9 cellular contexts compared by ENCODE assay signal in genomic region chr14:105249175-105250007, GRCh38. TPM values are rescaled to one million over a fixed set of nuclear protein-coding genes. Genes with fewer than 3 reads are reported as not detected.
DNase-seq lines count a peak whose midpoint lies in the region; ATAC-seq and TF ChIP-seq lines count a peak whose summit lies in the region.
"Had no signal": no experiment of that assay in that cellular context is flagged by ENCODE, and none has a peak within 500 bp of the region (broad histone marks: within the 10 kb centered on the region; RNA-seq: fewer than 3 reads in every experiment).

No MANE protein-coding gene starts in this region.

- H3K27ac Mint-ChIP-seq in T-cell, result peak overlapping the region; percentile 44 to 55

- peaks cover 26 to 42% (median 38%) of the 10 kb centered on the region in 3 donors for H3K4me1 Mint-ChIP-seq in T-cell

- peak; percentile 38 for DNase-seq in GM03348 (ENCODE audit: low spot score)
- DNase-seq in T-cell, result peak in 1 of 34 experiments; percentile 4
- DNase-seq in fibroblast of mammary gland (ENCODE audit: low read depth), result no peak
- peak; percentile 85 for DNase-seq in posterior vena cava (ENCODE audit: low spot score)
- no peak for DNase-seq in AML-193 (lab: John Stamatoyannopoulos, UW)
- DNase-seq in NCI-H2029 treated with DMSO at 0.1 percent for 48 hours (lab: John Stamatoyannopoulos, UW), result no peak
- DNase-seq in GM13976 (ENCODE audit: low spot score), result no peak
- no peak for DNase-seq in DMS 273 (lab: John Stamatoyannopoulos, UW; ENCODE audit: unreplicated experiment)

- no peaks in the 10 kb centered on the region for H3K9me3 Mint-ChIP-seq in T-cell

- H3K4me3 Mint-ChIP-seq in T-cell, result peak overlapping the region; percentile 64 to 79 (median 68)

- POLR2A ChIA-PET in T-cell (lab: Charles Lee), result interaction anchor here in 1 of 2 donors (0.6 kb wide), 1 partner anchor 152 kb away, joined by 3 read pairs; no protein-coding TSS in a partner anchor

- H3K27me3 Mint-ChIP-seq in T-cell, result no peaks in the 10 kb centered on the region

- intact Hi-C loops in posterior vena cava (cut with DNase I), result loop anchor here in 1 of 2 donors (5.0 kb wide), 1 partner anchor 47 kb away; no protein-coding TSS in a partner anchor

- in situ Hi-C loops in GM13976 (cut with MboI; ENCODE audit: low sequenced_read_pairs, unreplicated experiment), result no loop called here

- ATAC-seq in T-cell (replicated peaks in 1 of 4), result no peak
- ATAC-seq: Panc1 had no signal

- peaks cover 16% of the 10 kb centered on the region for H3K36me3 Mint-ChIP-seq in T-cell

- H3K4me3 ChIP-seq in fibroblast of mammary gland (ENCODE audit: control insufficient read depth, low read depth, low read length), result peak overlapping the region; percentile 47

- TF ChIP-seq CTCF in fibroblast of mammary gland (conservative IDR thresholded peaks at IDR 0.05; ENCODE audit: control insufficient read depth, insufficient read depth, low read depth, low read length) (no peak), GM13976 (IDR thresholded peaks at IDR 0.05; ENCODE audit: borderline replicate concordance, control extremely low read depth, extremely low read depth, insufficient read depth, missing control alignments) (no peak)

- CTCF ChIA-PET in T-cell (lab: Charles Lee), result interaction anchor here in 1 of 2 donors (1.3 to 2.0 kb wide), 2 partner anchors 47 to 103 kb away, joined by 5 to 8 read pairs; no protein-coding TSS in a partner anchor

RNA-seq across cellular contexts. Expression of gene BTBD6, which starts 1.1 kb away (rescaled TPM):
- total RNA-seq in T-cell (10 to 100 TPM; 36.0 to 55.1 (median 43.3) TPM), posterior vena cava (10 to 100 TPM; 38.4 to 42.4 TPM)

RNA-seq across cellular contexts. Expression of gene BRF1, which starts 51.4 kb away (rescaled TPM):
- 10 to 100 TPM; 57.7 to 70.5 (median 66.5) TPM for total RNA-seq in T-cell
- total RNA-seq in posterior vena cava, result 10 to 100 TPM; 18.8 to 19.4 TPM

Comparison
In these comparisons a context has a peak if more than half of its experiments do, and no peak if none do; other contexts are left out.
1. DNase-seq: peak in GM03348 (single experiment) and posterior vena cava (single experiment); none in fibroblast of mammary gland (single experiment), AML-193 (0 of 2), NCI-H2029 treated with DMSO at 0.1 percent for 48 hours (single experiment), GM13976 (single experiment) and DMS 273 (single experiment).